1 cellular context compared by ENCODE assay signal in genomic region chr17:78787444-78787843, GRCh38.
TF ChIP-seq lines count a peak whose summit lies in the region.

No MANE protein-coding gene starts in this region.

TF ChIP-seq in WTC11, 78 proteins besides CTCF, POLR2A, EP300 and RAD21 (continued from another document):
- TF ChIP-seq CDX4 (CRISPR knock-in tag; IDR thresholded peaks at IDR 0.05; ENCODE audit: borderline replicate concordance) (no peak), ZNF416 (CRISPR knock-in tag; IDR thresholded peaks at IDR 0.05) (no peak), JAZF1 (CRISPR knock-in tag; IDR thresholded peaks at IDR 0.05) (no peak), ATF3 (CRISPR knock-in tag; conservative IDR thresholded peaks at IDR 0.05) (no peak), PREB (CRISPR knock-in tag; IDR thresholded peaks at IDR 0.05; ENCODE audit: borderline replicate concordance) (no peak), MAX (CRISPR knock-in tag; IDR thresholded peaks at IDR 0.05) (no peak)
